ENCODE assay signal across 10 cellular contexts in genomic region chr5:181170237-181170830, GRCh38. TPM values are rescaled to one million over a fixed set of nuclear protein-coding genes. Genes with fewer than 3 reads are reported as not detected.
DNase-seq lines count a peak whose midpoint lies in the region; ATAC-seq and TF ChIP-seq lines count a peak whose summit lies in the region.
"Had no signal": no experiment of that assay in that cellular context is flagged by ENCODE, and none has a peak within 500 bp of the region (broad histone marks: within the 10 kb centered on the region; RNA-seq: fewer than 3 reads in every experiment).

No MANE protein-coding gene starts in this region.

- H3K4me1 Mint-ChIP-seq in activated T-cell treated with anti-CD3 and anti-CD28 coated beads, Interleukin-2, amount 50 U/mL, for 72 hours (ENCODE audit: low read depth), result peaks cover 83% of the 10 kb centered on the region

- TF ChIP-seq CTCF in Panc1 (IDR thresholded peaks at IDR 0.05), result no peak

- peak overlapping the region; percentile 70 to 80 for H3K4me3 Mint-ChIP-seq in activated T-cell treated with anti-CD3 and anti-CD28 coated beads, Interleukin-2, amount 50 U/mL, for 72 hours

- no peak for DNase-seq in activated T-cell treated with anti-CD3 and anti-CD28 coated beads, Interleukin-2, amount 50 U/mL, for 72 hours
- no peak for DNase-seq in activated T-cell treated with anti-CD3 and anti-CD28 coated beads, Interleukin-2, amount 50 U/mL, for 1 hour
- no peak for DNase-seq in Panc1 (ENCODE audit: low read depth, low spot score)
- DNase-seq in skeletal muscle cell (ENCODE audit: low read depth), result no peak
- DNase-seq in DMS 273 (lab: John Stamatoyannopoulos, UW; ENCODE audit: unreplicated experiment), result no peak
- DNase-seq in stimulated activated CD4-positive, alpha-beta T cell treated with anti-CD3 and anti-CD28 coated beads, Interleukin-4, amount 100 ng/mL, for 4 hours, result no peak
- DNase-seq in NCI-H510A (lab: John Stamatoyannopoulos, UW), result no peak
- DNase-seq: activated CD4-positive, CD25-positive, alpha-beta regulatory T cell treated with anti-CD3 and anti-CD28 coated beads, Interleukin-2, amount 50 U/mL, for 72 hours; NCI-H1048 had no signal

- no peak for ATAC-seq in activated T-cell treated with anti-CD3 and anti-CD28 coated beads, Interleukin-2, amount 50 U/mL, for 72 hours (replicated peaks in 1 of 2)
- ATAC-seq in Panc1 (peak; percentile 15), esophagus mucosa (peak; percentile 13)

- H3K36me3 Mint-ChIP-seq in activated T-cell treated with anti-CD3 and anti-CD28 coated beads, Interleukin-2, amount 50 U/mL, for 72 hours (ENCODE audit: insufficient read depth in 2 of 2), result peaks cover 2% of the 10 kb centered on the region in 2 donors

- CTCF ChIA-PET in Panc1 (lab: Charles Lee), result interaction anchor here (0.7 kb wide), 1 partner anchor 16 kb away, joined by 3 read pairs; no protein-coding TSS in a partner anchor

- H3K9me3 ChIP-seq in Panc1 (ENCODE audit: control insufficient read depth, insufficient read depth, low read depth, low read length), result no peaks in the 10 kb centered on the region

- peaks cover 27% of the 10 kb centered on the region for H3K27me3 Mint-ChIP-seq in activated T-cell treated with anti-CD3 and anti-CD28 coated beads, Interleukin-2, amount 50 U/mL, for 72 hours (ENCODE audit: low read depth)

- no peaks in the 10 kb centered on the region for H3K27me3 ChIP-seq in Panc1 (ENCODE audit: control insufficient read depth, insufficient read depth, low read length)

- H3K4me3 ChIP-seq in Panc1 (ENCODE audit: low read depth in 2 of 2, low read length in 2 of 2), result peak overlapping the region; percentile 48 to 67
- H3K4me3 ChIP-seq in skeletal muscle cell (ENCODE audit: low read depth, low read length), result peak overlapping the region; percentile 29

- peaks cover 19% of the 10 kb centered on the region for H3K4me1 ChIP-seq in Panc1 (ENCODE audit: control insufficient read depth, insufficient read depth, low read length)

- peak overlapping the region; percentile 88 for H3K27ac ChIP-seq in Panc1 (ENCODE audit: low read length)

- BruUV-seq in Panc1 (replicated peaks; lab: Mats Ljungman, UMichigan), result no TSS peak

- H3K9me3 Mint-ChIP-seq in activated T-cell treated with anti-CD3 and anti-CD28 coated beads, Interleukin-2, amount 50 U/mL, for 72 hours, result no peaks in the 10 kb centered on the region

- POLR2A ChIA-PET in Panc1 (lab: Charles Lee), result no interaction called here

- in situ Hi-C loops in Panc1 (cut with HindIII; ENCODE audit: low pct_unique_long_range_greater_than_20kb, low sequenced_read_pairs), result no loop called here

- intact Hi-C loops in Panc1 (cut with micrococcal nuclease; ENCODE audit: unreplicated experiment), result no loop called here

- H3K36me3 ChIP-seq in Panc1 (ENCODE audit: control insufficient read depth, insufficient read depth, low read length), result no peaks in the 10 kb centered on the region

- H3K27ac Mint-ChIP-seq in activated T-cell treated with anti-CD3 and anti-CD28 coated beads, Interleukin-2, amount 50 U/mL, for 72 hours, result peak overlapping the region; percentile 85

RNA-seq across cellular contexts. Expression of gene OR2V2, which starts 22.9 kb away (rescaled TPM):
- not detected for total RNA-seq in activated T-cell treated with anti-CD3 and anti-CD28 coated beads, Interleukin-2, amount 50 U/mL, for 72 hours
- not detected for total RNA-seq in Panc1 (2021; ENCODE audit: unreplicated experiment)
- polyA plus RNA-seq in Panc1 (2012; ENCODE audit: insufficient read length), result not detected
- total RNA-seq in esophagus mucosa, result not detected

RNA-seq across cellular contexts. Expression of gene TRIM7, which starts 34.7 kb away (rescaled TPM):
- 1 to 10 TPM; 2.4 to 2.9 TPM for total RNA-seq in activated T-cell treated with anti-CD3 and anti-CD28 coated beads, Interleukin-2, amount 50 U/mL, for 72 hours
- 25.8 TPM for total RNA-seq in Panc1 (2021; ENCODE audit: unreplicated experiment)
- polyA plus RNA-seq in Panc1 (2012; ENCODE audit: insufficient read length), result 21.3 TPM
- 36.9 TPM for total RNA-seq in esophagus mucosa

RNA-seq across cellular contexts. Expression of gene OR2V1, which starts 39.4 kb away (rescaled TPM):
- not detected for total RNA-seq in activated T-cell treated with anti-CD3 and anti-CD28 coated beads, Interleukin-2, amount 50 U/mL, for 72 hours
- total RNA-seq in Panc1 (2021; ENCODE audit: unreplicated experiment) (not detected), esophagus mucosa (not detected)
- polyA plus RNA-seq in Panc1 (2012; ENCODE audit: insufficient read length), result not detected

RNA-seq across cellular contexts. Expression of gene TRIM41, which starts 52.7 kb away (rescaled TPM):
- 10 to 100 TPM; 42.1 to 52.1 TPM for total RNA-seq in activated T-cell treated with anti-CD3 and anti-CD28 coated beads, Interleukin-2, amount 50 U/mL, for 72 hours
- total RNA-seq in Panc1 (2021; ENCODE audit: unreplicated experiment) (58.3 TPM), esophagus mucosa (16.4 TPM)
- polyA plus RNA-seq in Panc1 (2012; ENCODE audit: insufficient read length), result 72.2 TPM

Comparison
In these comparisons a context has a peak if more than half of its experiments do, and no peak if none do; other contexts are left out.
1. ATAC-seq: peak in Panc1 (single experiment) and esophagus mucosa (single experiment); none in activated T-cell treated with anti-CD3 and anti-CD28 coated beads, Interleukin-2, amount 50 U/mL, for 72 hours (0 of 2).